22 cellular contexts compared by ENCODE assay signal in the genomic region with DNA sequence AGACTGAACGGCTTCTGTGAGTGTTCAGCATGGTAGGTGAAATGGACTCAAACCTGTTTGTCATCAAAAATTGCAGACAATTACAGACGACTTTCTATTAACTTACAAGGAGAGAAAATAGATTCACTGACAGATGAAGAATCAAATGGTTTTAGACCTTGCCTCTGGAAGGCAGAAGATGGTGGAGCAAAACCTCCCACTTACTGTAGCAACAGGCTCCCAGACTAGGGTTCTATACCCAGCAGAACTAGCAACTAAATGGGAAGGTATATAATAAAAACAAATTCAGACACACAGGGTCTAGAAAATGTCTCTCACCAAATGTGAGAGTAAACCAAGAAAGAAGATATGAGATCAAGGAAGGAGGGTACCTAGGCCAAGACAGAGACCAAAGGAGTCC. TPM values are rescaled to one million over a fixed set of nuclear protein-coding genes. Genes with fewer than 3 reads are reported as not detected.
A peak's percentile ranks its signal among the peaks of the same experiment; 100 is the strongest.
DNase-seq lines count a peak whose midpoint lies in the region; ATAC-seq, FAIRE-seq and TF ChIP-seq lines count a peak whose summit lies in the region.
"Had no signal": no experiment of that assay in that cellular context is flagged by ENCODE, and none has a peak within 500 bp of the region (broad histone marks: within the 10 kb centered on the region; RNA-seq: fewer than 3 reads in every experiment).

No MANE protein-coding gene starts in this region.

- no peak overlapping the region for H3K9ac ChIP-seq in K562 (ENCODE audit: insufficient read depth in 1 of 2, low read depth in 2 of 2, low read length in 2 of 2)

- no peaks in the 10 kb centered on the region for H3K9me3 ChIP-seq in CD8-positive, alpha-beta T cell (ENCODE audit: low read length)
- H3K9me3 ChIP-seq in K562 (replicated peaks; ENCODE audit: control insufficient read depth, insufficient read depth, low read depth, low read length), result peaks cover 6% of the 10 kb centered on the region; the same call in 1 of the 2 replicates
- H3K9me3 ChIP-seq in naive thymus-derived CD4-positive, alpha-beta T cell (ENCODE audit: control insufficient read depth in 2 of 3, low read length in 3 of 3), result no peaks in the 10 kb centered on the region
- H3K9me3 ChIP-seq: BE2C had no signal

- BruUV-seq in K562 (replicated peaks; lab: Mats Ljungman, UMichigan), result no TSS peak

- H3K27ac ChIP-seq in CD8-positive, alpha-beta T cell (ENCODE audit: low read depth, low read length), result no peak overlapping the region
- no peak overlapping the region for H3K27ac ChIP-seq in K562 (ENCODE audit: extremely low read depth, low read depth, low read length)
- H3K27ac ChIP-seq in naive thymus-derived CD4-positive, alpha-beta T cell (ENCODE audit: low read depth, low read length), result no peak overlapping the region
- H3K27ac ChIP-seq: 22Rv1 had no signal

- intact Hi-C loops in CD8-positive, alpha-beta T cell (cut with DNase I, micrococcal nuclease), result no loop called here
- intact Hi-C loops in K562 (cut with micrococcal nuclease), result no loop called here
- intact Hi-C loops in naive thymus-derived CD4-positive, alpha-beta T cell (cut with micrococcal nuclease), result no loop called here
- intact Hi-C loops in activated CD4-positive, alpha-beta T cell treated with anti-CD3 and anti-CD28 coated beads for 36 hours (cut with DNase I, micrococcal nuclease), result loop anchor here in 1 of 2 experiments (5.0 kb wide), 1 partner anchor 84 kb away; the partner anchor contains the start of gene ANAPC5

- in situ Hi-C loops in K562 (cut with MboI), result no loop called here

- TF ChIP-seq RAD21 in K562 (CRISPR knock-in tag; conservative IDR thresholded peaks at IDR 0.05 in 1 of 2, IDR thresholded peaks at IDR 0.05 in 1 of 2), result no peak

- H3K27me3 Mint-ChIP-seq in T-helper 2 cell treated with Interferon-gamma antibody and Interleukin-4, amounts not matched to agents 5 μg/mL and 100 μg/mL, for 36 hours (ENCODE audit: low read depth), result no peaks in the 10 kb centered on the region
- H3K27me3 Mint-ChIP-seq in CD8-positive, alpha-beta T cell (ENCODE audit: low read depth), result no peaks in the 10 kb centered on the region
- H3K27me3 Mint-ChIP-seq in naive thymus-derived CD4-positive, alpha-beta T cell, result no peaks in the 10 kb centered on the region
- no peaks in the 10 kb centered on the region for H3K27me3 Mint-ChIP-seq in activated CD4-positive, alpha-beta T cell treated with anti-CD3 and anti-CD28 coated beads for 36 hours

- DNase-seq in T-helper 2 cell treated with Interferon-gamma antibody and Interleukin-4, amounts not matched to agents 5 μg/mL and 100 μg/mL, for 36 hours (ENCODE audit: low spot score), result no peak
- DNase-seq in T-helper 2 cell (no peak), K562 (ENCODE audit: extremely low read depth in 1 of 4, low spot score in 3 of 4) (no peak), retina (no peak)
- DNase-seq in CD8-positive, alpha-beta T cell, result no peak
- DNase-seq in naive thymus-derived CD4-positive, alpha-beta T cell, result no peak
- DNase-seq in activated CD4-positive, alpha-beta T cell treated with anti-CD3 and anti-CD28 coated beads for 36 hours, result no peak
- DNase-seq: BE2C; DMS53; GOT3; HFFc6; KG1; MM.1S; NCI-H2029 treated with DMSO at 0.1 percent for 48 hours; NCI-H446 treated with DMSO at 0.1 percent for 48 hours; NCI-H526; NCI-H82; NK-92 treated with Interleukin-12 subunit alpha and Interleukin-12 subunit beta, amount 100 ng/mL, for 24 hours; PC-3 had no signal

- H3K36me3 Mint-ChIP-seq in T-helper 2 cell treated with Interferon-gamma antibody and Interleukin-4, amounts not matched to agents 5 μg/mL and 100 μg/mL, for 36 hours (ENCODE audit: low read depth), result peaks cover 70% of the 10 kb centered on the region
- H3K36me3 Mint-ChIP-seq in CD8-positive, alpha-beta T cell, result peaks cover 84% of the 10 kb centered on the region
- peaks cover 15 to 60% (median 42%) of the 10 kb centered on the region in 5 donors for H3K36me3 Mint-ChIP-seq in naive thymus-derived CD4-positive, alpha-beta T cell
- H3K36me3 Mint-ChIP-seq in activated CD4-positive, alpha-beta T cell treated with anti-CD3 and anti-CD28 coated beads for 36 hours (ENCODE audit: low read depth), result peaks cover 68% of the 10 kb centered on the region

- H3K9me1 ChIP-seq in K562 (ENCODE audit: control insufficient read depth, insufficient read depth, low read length), result no peaks in the 10 kb centered on the region

- H3K4me2 ChIP-seq in K562 (ENCODE audit: insufficient read depth, low read length), result no peak overlapping the region

- no peak for ATAC-seq in CD8-positive, alpha-beta T cell
- no peak for ATAC-seq in K562
- ATAC-seq in naive thymus-derived CD4-positive, alpha-beta T cell, result no peak
- no peak for ATAC-seq in activated CD4-positive, alpha-beta T cell treated with anti-CD3 and anti-CD28 coated beads for 36 hours
- ATAC-seq: PC-3 had no signal

- no peak for FAIRE-seq in K562 (lab: Jason Lieb, UNC)
- FAIRE-seq: G401.6 had no signal

- no peaks in the 10 kb centered on the region for H3K4me1 Mint-ChIP-seq in T-helper 2 cell treated with Interferon-gamma antibody and Interleukin-4, amounts not matched to agents 5 μg/mL and 100 μg/mL, for 36 hours (ENCODE audit: low read depth)
- no peaks in the 10 kb centered on the region for H3K4me1 Mint-ChIP-seq in CD8-positive, alpha-beta T cell (ENCODE audit: low read depth)
- H3K4me1 Mint-ChIP-seq in naive thymus-derived CD4-positive, alpha-beta T cell, result peaks cover 0 to 12% (median 0%) of the 10 kb centered on the region in 7 donors
- H3K4me1 Mint-ChIP-seq in activated CD4-positive, alpha-beta T cell treated with anti-CD3 and anti-CD28 coated beads for 36 hours, result no peaks in the 10 kb centered on the region

- WGBS in K562 (ENCODE audit: insufficient coverage, low coverage, missing lambda C conversion rate), result 81% methylated on average over 2 of the region's 2 CpGs

- H3K9me3 Mint-ChIP-seq in T-helper 2 cell treated with Interferon-gamma antibody and Interleukin-4, amounts not matched to agents 5 μg/mL and 100 μg/mL, for 36 hours, result peaks cover 14% of the 10 kb centered on the region
- peaks cover 5% of the 10 kb centered on the region for H3K9me3 Mint-ChIP-seq in CD8-positive, alpha-beta T cell
- peaks cover 0 to 11% (median 0%) of the 10 kb centered on the region in 11 donors for H3K9me3 Mint-ChIP-seq in naive thymus-derived CD4-positive, alpha-beta T cell
- H3K9me3 Mint-ChIP-seq in activated CD4-positive, alpha-beta T cell treated with anti-CD3 and anti-CD28 coated beads for 36 hours (ENCODE audit: low read depth), result peaks cover 8% of the 10 kb centered on the region

- no peak for TF ChIP-seq EP300 in K562 (IDR thresholded peaks at IDR 0.05; ENCODE audit: low read length)

- no peak for TF ChIP-seq CTCF in CD8-positive, alpha-beta T cell (IDR thresholded peaks at IDR 0.05)
- no peak for TF ChIP-seq CTCF in K562 (IDR thresholded peaks at IDR 0.05 in 2 of 3, conservative IDR thresholded peaks at IDR 0.05 in 1 of 3; ENCODE audit: insufficient read depth in 2 of 3, low read depth in 1 of 3, low read length in 3 of 3)

- peak overlapping the region; percentile 67 for H3K27ac Mint-ChIP-seq in T-helper 2 cell treated with Interferon-gamma antibody and Interleukin-4, amounts not matched to agents 5 μg/mL and 100 μg/mL, for 36 hours
- peak overlapping the region; percentile 18 for H3K27ac Mint-ChIP-seq in CD8-positive, alpha-beta T cell
- peak overlapping the region in 5 of 9 donors; percentile 34 to 76 (median 48) for H3K27ac Mint-ChIP-seq in naive thymus-derived CD4-positive, alpha-beta T cell
- H3K27ac Mint-ChIP-seq in activated CD4-positive, alpha-beta T cell treated with anti-CD3 and anti-CD28 coated beads for 36 hours, result no peak overlapping the region
- H3K27ac Mint-ChIP-seq: HFFc6 had no signal

- no peak overlapping the region for H3K4me3 ChIP-seq in CD8-positive, alpha-beta T cell (ENCODE audit: low read depth, low read length)
- H3K4me3 ChIP-seq in K562, result no peak overlapping the region
- no peak overlapping the region for H3K4me3 ChIP-seq in naive thymus-derived CD4-positive, alpha-beta T cell (ENCODE audit: low read length)
- H3K4me3 ChIP-seq: HAP-1 had no signal

- H3K79me2 ChIP-seq in K562 (ENCODE audit: control insufficient read depth, insufficient read depth, low read length), result no peaks in the 10 kb centered on the region

- no peak overlapping the region for H2AFZ ChIP-seq in K562 (ENCODE audit: low read depth, low read length)

- no peaks in the 10 kb centered on the region for H3K27me3 ChIP-seq in CD8-positive, alpha-beta T cell (ENCODE audit: insufficient read depth, low read length)
- no peaks in the 10 kb centered on the region for H3K27me3 ChIP-seq in K562 (ENCODE audit: control insufficient read depth in 2 of 2, insufficient read depth in 2 of 2, low read length in 2 of 2)
- no peaks in the 10 kb centered on the region for H3K27me3 ChIP-seq in naive thymus-derived CD4-positive, alpha-beta T cell (ENCODE audit: control insufficient read depth in 2 of 2, insufficient read depth in 2 of 2, low read length in 2 of 2)
- H3K27me3 ChIP-seq: BE2C had no signal

- TF ChIP-seq POLR2A in K562 (conservative IDR thresholded peaks at IDR 0.05), result no peak

- no peak overlapping the region for H3K4me3 Mint-ChIP-seq in T-helper 2 cell treated with Interferon-gamma antibody and Interleukin-4, amounts not matched to agents 5 μg/mL and 100 μg/mL, for 36 hours
- H3K4me3 Mint-ChIP-seq in CD8-positive, alpha-beta T cell, result no peak overlapping the region
- no peak overlapping the region for H3K4me3 Mint-ChIP-seq in naive thymus-derived CD4-positive, alpha-beta T cell
- H3K4me3 Mint-ChIP-seq in activated CD4-positive, alpha-beta T cell treated with anti-CD3 and anti-CD28 coated beads for 36 hours, result no peak overlapping the region
- H3K4me3 Mint-ChIP-seq: HFFc6 had no signal

- H4K20me1 ChIP-seq in K562 (replicated peaks; ENCODE audit: control insufficient read depth, insufficient read depth, low read length), result no peaks in the 10 kb centered on the region

- CTCF ChIA-PET in CD8-positive, alpha-beta T cell (lab: Charles Lee), result no interaction called here
- CTCF ChIA-PET in K562 (lab: Yijun Ruan, JAX; ENCODE audit: low intra/inter-chr PET ratio), result no interaction called here
- CTCF ChIA-PET in naive thymus-derived CD4-positive, alpha-beta T cell (lab: Charles Lee), result no interaction called here
- CTCF ChIA-PET in activated CD4-positive, alpha-beta T cell treated with anti-CD3 and anti-CD28 coated beads for 36 hours (lab: Charles Lee), result no interaction called here

- H3K4me1 ChIP-seq in CD8-positive, alpha-beta T cell (ENCODE audit: insufficient read depth, low read length), result no peaks in the 10 kb centered on the region
- peaks cover 0 to 5% of the 10 kb centered on the region in 2 experiments; a peak in 1 of 5 replicates for H3K4me1 ChIP-seq in K562 (replicated peaks in 1 of 2; ENCODE audit: control insufficient read depth in 2 of 2, insufficient read depth in 2 of 2, low read length in 2 of 2)
- no peaks in the 10 kb centered on the region for H3K4me1 ChIP-seq in naive thymus-derived CD4-positive, alpha-beta T cell (ENCODE audit: control insufficient read depth in 2 of 2, insufficient read depth in 2 of 2, low read length in 2 of 2)
- H3K4me1 ChIP-seq: BE2C, HAP-1 had no signal

- peaks cover 52% of the 10 kb centered on the region for H3K36me3 ChIP-seq in CD8-positive, alpha-beta T cell (ENCODE audit: insufficient read depth, low read length)
- H3K36me3 ChIP-seq in K562 (ENCODE audit: control insufficient read depth, insufficient read depth, low read length), result peaks cover 80% of the 10 kb centered on the region
- H3K36me3 ChIP-seq in naive thymus-derived CD4-positive, alpha-beta T cell (ENCODE audit: control insufficient read depth in 2 of 3, insufficient read depth in 3 of 3, low read length in 3 of 3), result peaks cover 5 to 73% (median 11%) of the 10 kb centered on the region in 3 experiments

- POLR2A ChIA-PET in CD8-positive, alpha-beta T cell (lab: Charles Lee), result no interaction called here
- POLR2A ChIA-PET in K562 (lab: Yijun Ruan, JAX), result no interaction called here
- POLR2A ChIA-PET in naive thymus-derived CD4-positive, alpha-beta T cell (lab: Charles Lee), result no interaction called here
- POLR2A ChIA-PET in activated CD4-positive, alpha-beta T cell treated with anti-CD3 and anti-CD28 coated beads for 36 hours (lab: Charles Lee), result no interaction called here

RNA-seq across cellular contexts. Expression of gene RNF34, which starts 36.8 kb away (rescaled TPM):
- 10 to 100 TPM; 46.8 to 51.3 TPM for total RNA-seq in CD8-positive, alpha-beta T cell
- 109 and 110 TPM in 2 replicates for total RNA-seq in K562 (2011; cell fraction: chromatin; rRNA removed; ENCODE audit: low replicate concordance)
- 69.5 and 69.6 TPM in 2 replicates for total RNA-seq in K562 (2011; cell fraction: nucleolus; rRNA removed)
- 118 and 187 TPM in 2 replicates for total RNA-seq in K562 (2011; cell fraction: nucleoplasm; rRNA removed)
- total RNA-seq in K562 (2014; rRNA removed) (68.8 and 120 TPM in 2 replicates), K562 (2014; rRNA removed; fragmentation: Illumina TruSeq; extraction: Trizol) (47.1 and 48.9 TPM in 2 replicates), K562 (2015; rRNA removed; fragmentation: Illumina TruSeq; extraction: Trizol) (60.6 and 60.9 TPM in 2 replicates), K562 (2021) (42.4 and 47.1 TPM in 2 replicates)
- polyA plus RNA-seq in K562 (2011; rRNA removed) (41.7 and 51.0 TPM in 2 replicates), K562 (2014; fragmentation: Illumina TruSeq; extraction: Trizol) (52.0 and 54.1 TPM in 2 replicates), K562 (2014; fragmentation: Nextera tagmentation; extraction: Ambion mirVana) (10 to 100 TPM; 65.4 to 88.9 TPM), K562 (2014; rRNA removed) (47.2 and 48.4 TPM in 2 replicates)
- polyA plus RNA-seq in K562 (2011; cell fraction: cytosol; rRNA removed), result 27.8 and 35.3 TPM in 2 replicates
- 212 and 235 TPM in 2 replicates for polyA plus RNA-seq in K562 (2011; cell fraction: nucleus; rRNA removed)
- 43.8 and 80.2 TPM in 2 replicates for polyA plus RNA-seq in K562 (2012)
- 63.6 and 90.6 TPM in 2 replicates for polyA minus RNA-seq in K562 (2011; rRNA and poly(A)+ RNA removed)
- polyA minus RNA-seq in K562 (2011; cell fraction: cytosol; rRNA and poly(A)+ RNA removed), result 32.9 and 33.6 TPM in 2 replicates
- 39.9 and 48.1 TPM in 2 replicates for polyA minus RNA-seq in K562 (2011; cell fraction: nucleus; rRNA and poly(A)+ RNA removed)
- 10 to 100 TPM; 61.1 to 98.4 (median 81.7) TPM for total RNA-seq in naive thymus-derived CD4-positive, alpha-beta T cell
- polyA plus RNA-seq in naive thymus-derived CD4-positive, alpha-beta T cell, result 10 to 100 TPM; 42.5 to 74.4 TPM
- 10 to 100 TPM; 64.2 to 75.7 TPM for total RNA-seq in activated CD4-positive, alpha-beta T cell treated with anti-CD3 and anti-CD28 coated beads for 36 hours
